ENCODE assay signal across 12 cellular contexts in genomic region chr18:45588284-45588683, GRCh38.
DNase-seq lines count a peak whose midpoint lies in the region; TF ChIP-seq lines count a peak whose summit lies in the region.
"Had no signal": no experiment of that assay in that cellular context is flagged by ENCODE, and none has a peak within 500 bp of the region (broad histone marks: within the 10 kb centered on the region; RNA-seq: fewer than 3 reads in every experiment).

No MANE protein-coding gene starts in this region.

- no peak overlapping the region for H3K9ac ChIP-seq in subcutaneous abdominal adipose tissue (ENCODE audit: low read length in 5 of 5)

- no peaks in the 10 kb centered on the region for H3K9me3 ChIP-seq in subcutaneous abdominal adipose tissue (ENCODE audit: control insufficient read depth in 5 of 5, low read length in 5 of 5)

- H3K27ac ChIP-seq in layer of hippocampus (ENCODE audit: low read depth, low read length) (peak overlapping the region; percentile 25), subcutaneous abdominal adipose tissue (ENCODE audit: low read depth, low read length) (peak overlapping the region; percentile 46)

- TF ChIP-seq CTCF in astrocyte of the spinal cord (IDR thresholded peaks at IDR 0.05; ENCODE audit: low read depth, low read length) = no peak

- H3K4me3 ChIP-seq in astrocyte of the spinal cord (ENCODE audit: low read depth, low read length) = no peak overlapping the region
- no peak overlapping the region for H3K4me3 ChIP-seq in subcutaneous abdominal adipose tissue (ENCODE audit: low read depth in 1 of 5, low read length in 5 of 5)

- no peaks in the 10 kb centered on the region for H3K27me3 ChIP-seq in layer of hippocampus (ENCODE audit: control insufficient read depth, insufficient read depth, low read length)
- no peaks in the 10 kb centered on the region for H3K27me3 ChIP-seq in subcutaneous abdominal adipose tissue (ENCODE audit: control insufficient read depth in 5 of 5, insufficient read depth in 4 of 5, low read length in 5 of 5)

- in situ Hi-C loops in astrocyte of the spinal cord (cut with HindIII; ENCODE audit: low sequenced_read_pairs) (no loop called here), KBM-7 (cut with MboI; ENCODE audit: low pct_unique_long_range_greater_than_20kb, low sequenced_read_pairs) (no loop called here)

- no peaks in the 10 kb centered on the region for H3K36me3 ChIP-seq in subcutaneous abdominal adipose tissue (ENCODE audit: control insufficient read depth in 5 of 5, insufficient read depth in 5 of 5, low read length in 5 of 5)

- H3K4me1 ChIP-seq in subcutaneous abdominal adipose tissue (ENCODE audit: control insufficient read depth in 5 of 5, insufficient read depth in 5 of 5, low read length in 5 of 5) = peaks cover 0 to 29% (median 26%) of the 10 kb centered on the region in 5 donors

- DNase-seq in GM04503 (ENCODE audit: low read depth) (peak; percentile 45), astrocyte of the spinal cord (ENCODE audit: low read depth, low spot score) (peak; percentile 63), NOMO-1 (lab: John Stamatoyannopoulos, UW; ENCODE audit: unreplicated experiment in 2 of 2) (no peak), KBM-7 (no peak), NCI-H2196 (lab: John Stamatoyannopoulos, UW; ENCODE audit: unreplicated experiment) (no peak), NCI-H1694 treated with DMSO at 0.1 percent for 48 hours (lab: John Stamatoyannopoulos, UW) (no peak)
- DNase-seq: activated naive CD8-positive, alpha-beta T cell treated with anti-CD3 and anti-CD28 coated beads, Interleukin-2, amount 10 ng/mL, durations not matched to agents 7 days and 5 days; CD8-positive, alpha-beta T cell; H7; Kasumi-1 had no signal

Comparison
In these comparisons a context has a peak if more than half of its experiments do, and no peak if none do; other contexts are left out.
1. DNase-seq: peak in GM04503 (single experiment) and astrocyte of the spinal cord (single experiment); none in NOMO-1 (0 of 2), KBM-7 (single experiment), NCI-H2196 (single experiment) and NCI-H1694 treated with DMSO at 0.1 percent for 48 hours (single experiment).